ENCODE assay signal across 19 cellular contexts in genomic region chr21:39326607-39327307, GRCh38.
"Had no signal": no experiment of that assay in that cellular context is flagged by ENCODE, and none has a peak within 500 bp of the region (broad histone marks: within the 10 kb centered on the region; RNA-seq: fewer than 3 reads in every experiment).

No MANE protein-coding gene starts in this region.

- H3K36me3 ChIP-seq: left lung, sigmoid colon, stomach, thoracic aorta, transverse colon had no signal

- H3K79me2 ChIP-seq: hepatocyte had no signal

- H3K27me3 Mint-ChIP-seq: dendritic cell treated with granulocyte-macrophage colony-stimulating factor and Interleukin-4, amounts not matched to agents 40 ng/mL and 50 ng/mL, for 4 days had no signal

- H3K36me3 Mint-ChIP-seq: natural killer cell treated with Interleukin-12 subunit alpha and Interleukin-12 subunit beta and Interleukin-15 and Interleukin-18, amount 100 ng/mL, for 72 hours had no signal

- H3K27me3 ChIP-seq: foreskin keratinocyte, hepatocyte, left lung, sigmoid colon, stomach, transverse colon had no signal

- H3K27ac ChIP-seq: foreskin keratinocyte, hepatocyte, left lung, sigmoid colon, skin epidermis, stomach, thoracic aorta, transverse colon had no signal

- H3K4me2 ChIP-seq: hepatocyte had no signal

- H3K4me1 ChIP-seq: foreskin keratinocyte, left lung, sigmoid colon, stomach had no signal

- H3K9me3 Mint-ChIP-seq: dendritic cell treated with granulocyte-macrophage colony-stimulating factor and Interleukin-4, amounts not matched to agents 40 ng/mL and 50 ng/mL, for 4 days; endodermal cell; natural killer cell treated with Interleukin-12 subunit alpha and Interleukin-12 subunit beta and Interleukin-15 and Interleukin-18, amount 100 ng/mL, for 72 hours had no signal

- H3K9me3 ChIP-seq: left lung, sigmoid colon, stomach, thoracic aorta, transverse colon had no signal

- H3K27ac Mint-ChIP-seq: dendritic cell treated with granulocyte-macrophage colony-stimulating factor and Interleukin-4, amounts not matched to agents 40 ng/mL and 50 ng/mL, for 4 days; endodermal cell; natural killer cell treated with Interleukin-12 subunit alpha and Interleukin-12 subunit beta and Interleukin-15 and Interleukin-18, amount 100 ng/mL, for 72 hours had no signal

- DNase-seq: effector CD4-positive, alpha-beta T cell; endodermal cell; erythroblast; foreskin keratinocyte; islet precursor cell; left lung; mesenchymal stem cell; midbrain; sigmoid colon; stimulated activated naive CD4-positive, alpha-beta T cell; stomach; substantia nigra; transverse colon had no signal

- H3K4me3 ChIP-seq: hepatocyte, left lung, lung, sigmoid colon, skin epidermis, stomach, thoracic aorta, transverse colon had no signal

- ATAC-seq: foreskin keratinocyte; left lung; natural killer cell treated with Interleukin-12 subunit alpha and Interleukin-12 subunit beta and Interleukin-15 and Interleukin-18, amount 100 ng/mL, for 72 hours had no signal

- H3K4me3 Mint-ChIP-seq: dendritic cell treated with granulocyte-macrophage colony-stimulating factor and Interleukin-4, amounts not matched to agents 40 ng/mL and 50 ng/mL, for 4 days; endodermal cell; natural killer cell treated with Interleukin-12 subunit alpha and Interleukin-12 subunit beta and Interleukin-15 and Interleukin-18, amount 100 ng/mL, for 72 hours had no signal
